In the genomic region with DNA sequence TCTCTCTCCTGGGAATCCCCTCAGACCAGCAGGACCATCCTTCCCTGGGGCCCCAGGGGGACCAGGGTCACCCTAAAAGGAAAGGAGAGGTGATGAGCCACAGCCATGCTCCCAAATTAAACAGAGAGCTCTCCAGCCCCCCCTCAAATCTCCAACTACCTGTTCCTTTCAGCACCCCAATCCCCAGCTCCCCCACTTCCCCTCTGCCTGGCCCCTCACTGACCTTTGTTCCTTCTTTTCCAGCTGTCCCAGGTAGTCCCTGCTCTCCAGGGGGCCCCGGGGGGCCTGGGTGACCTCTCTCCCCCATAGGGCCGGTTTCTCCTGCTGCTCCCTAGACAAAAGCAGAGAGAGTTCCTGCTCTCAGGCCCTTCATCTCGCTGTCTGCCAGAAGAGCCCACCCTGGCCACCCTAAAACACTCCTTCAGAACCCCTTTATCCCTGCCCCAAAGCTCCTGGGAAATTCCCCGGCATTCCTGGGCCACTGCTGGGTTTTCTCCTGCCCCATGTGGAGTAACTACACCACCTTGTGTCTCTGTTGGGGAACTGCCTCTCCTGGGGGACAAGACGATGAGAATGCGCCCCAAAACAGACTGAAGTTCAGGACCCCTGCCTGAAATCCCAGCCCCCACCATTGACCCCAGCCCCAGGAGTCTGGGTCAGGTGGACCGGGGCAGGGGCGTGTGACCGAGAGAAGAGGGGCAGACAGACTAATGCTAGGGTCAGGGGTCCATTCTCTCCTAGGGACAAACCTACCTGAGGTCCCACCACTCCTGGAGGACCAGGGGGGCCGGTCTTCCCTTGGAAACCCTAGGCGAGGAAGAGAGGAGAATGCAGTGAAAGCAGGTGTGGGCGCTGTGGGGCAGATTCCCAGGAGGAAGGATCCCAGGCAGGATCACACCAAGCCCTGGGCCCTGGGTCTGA, we compare ENCODE assay signal across 9 cellular contexts. TPM values are rescaled to one million over a fixed set of nuclear protein-coding genes. Genes with fewer than 3 reads are reported as not detected.
DNase-seq lines count a peak whose midpoint lies in the region; FAIRE-seq and TF ChIP-seq lines count a peak whose summit lies in the region.
"Had no signal": no experiment of that assay in that cellular context is flagged by ENCODE, and none has a peak within 500 bp of the region (broad histone marks: within the 10 kb centered on the region; RNA-seq: fewer than 3 reads in every experiment).

No MANE protein-coding gene starts in this region.

- peak; percentile 63 to 76 for TF ChIP-seq CTCF in Caco-2 (IDR thresholded peaks at IDR 0.05; ENCODE audit: insufficient read depth in 1 of 2, low read depth in 1 of 2, low read length in 1 of 2, severe bottlenecking in 1 of 2, unreplicated experiment in 1 of 2)
- peak; percentile 74 for TF ChIP-seq CTCF in bronchial epithelial cell (IDR thresholded peaks at IDR 0.05; ENCODE audit: insufficient read depth, low read length, severe bottlenecking)
- TF ChIP-seq CTCF in mesothelial cell of epicardium (IDR thresholded peaks at IDR 0.05; ENCODE audit: unreplicated experiment) = no peak

- H3K27me3 ChIP-seq in Caco-2 (replicated peaks; ENCODE audit: control insufficient read depth, insufficient read depth, low read length) = no peaks in the 10 kb centered on the region
- H3K27me3 ChIP-seq in bronchial epithelial cell (ENCODE audit: control insufficient read depth, insufficient read depth, low read length) = no peaks in the 10 kb centered on the region

- H3K9me3 ChIP-seq in Caco-2 = no peaks in the 10 kb centered on the region

- H3K4me1 Mint-ChIP-seq in Caco-2 (ENCODE audit: low read depth, unreplicated experiment) (no peaks in the 10 kb centered on the region), mesothelial cell of epicardium (peaks cover 11% of the 10 kb centered on the region)

- H3K4me3 Mint-ChIP-seq in Caco-2 (ENCODE audit: unreplicated experiment) = no peak overlapping the region
- H3K4me3 Mint-ChIP-seq in mesothelial cell of epicardium = no peak overlapping the region

- CTCF ChIA-PET in Caco-2 (lab: Charles Lee) = interaction anchor here (0.5 to 1.5 kb wide), 11 partner anchors 8 to 239 kb away, joined by 3 to 6 read pairs (median 3); no protein-coding TSS in a partner anchor

- in situ Hi-C loops in KBM-7 (cut with MboI; ENCODE audit: low pct_unique_long_range_greater_than_20kb, low sequenced_read_pairs) = no loop called here

- DNase-seq in Caco-2 (peak; percentile 27 to 46), KBM-7 (peak; percentile 23), bronchial epithelial cell (ENCODE audit: low read depth) (peak; percentile 29), mesothelial cell of epicardium (ENCODE audit: low spot score in 2 of 2, unreplicated experiment in 2 of 2) (no peak), NCI-H2171 (lab: John Stamatoyannopoulos, UW) (no peak), NCI-H2196 treated with DMSO at 0.1 percent for 48 hours (lab: John Stamatoyannopoulos, UW; ENCODE audit: unreplicated experiment) (no peak), NCI-H1092 treated with DMSO at 0.1 percent for 48 hours (lab: John Stamatoyannopoulos, UW) (no peak)
- DNase-seq in activated naive CD4-positive, alpha-beta T cell treated with Interleukin-2 at 50 U/mL for 16 hours = no peak
- DNase-seq: stimulated activated CD4-positive, alpha-beta T cell treated with anti-CD3 and anti-CD28 coated beads, Interleukin-4, amount 100 ng/mL, for 24 hours had no signal

- intact Hi-C loops in Caco-2 (cut with micrococcal nuclease; ENCODE audit: unreplicated experiment) = loop anchor here (1.0 kb wide), 1 partner anchor 157 kb away; no protein-coding TSS in a partner anchor

- H3K36me3 Mint-ChIP-seq in Caco-2 (ENCODE audit: insufficient read depth, unreplicated experiment) (no peaks in the 10 kb centered on the region), mesothelial cell of epicardium (no peaks in the 10 kb centered on the region)

- H3K27me3 Mint-ChIP-seq in Caco-2 (ENCODE audit: insufficient read depth, unreplicated experiment) (peaks cover 19% of the 10 kb centered on the region), mesothelial cell of epicardium (ENCODE audit: low read depth) (no peaks in the 10 kb centered on the region)

- no peaks in the 10 kb centered on the region for H3K9me3 Mint-ChIP-seq in Caco-2 (ENCODE audit: unreplicated experiment)
- no peaks in the 10 kb centered on the region for H3K9me3 Mint-ChIP-seq in mesothelial cell of epicardium

- FAIRE-seq in bronchial epithelial cell (lab: Jason Lieb, UNC) = no peak

- no peak overlapping the region for H3K4me3 ChIP-seq in Caco-2 (ENCODE audit: low read depth, low read length)
- no peak overlapping the region for H3K4me3 ChIP-seq in bronchial epithelial cell (ENCODE audit: low read depth, low read length)

- no peaks in the 10 kb centered on the region for H3K4me1 ChIP-seq in Caco-2

- BruUV-seq in Caco-2 (replicated peaks; lab: Mats Ljungman, UMichigan) = no TSS peak

- POLR2A ChIA-PET in Caco-2 (lab: Charles Lee) = no interaction called here

- H3K27ac Mint-ChIP-seq in Caco-2 (ENCODE audit: unreplicated experiment) (peak overlapping the region; percentile 30), mesothelial cell of epicardium (peak overlapping the region; percentile 34)

- H3K36me3 ChIP-seq in Caco-2 (ENCODE audit: control insufficient read depth, insufficient read depth, low read length) (no peaks in the 10 kb centered on the region), bronchial epithelial cell (ENCODE audit: control insufficient read depth, insufficient read depth, low read length) (no peaks in the 10 kb centered on the region)

RNA-seq across cellular contexts. Expression of a gene that starts 19.7 kb away (rescaled TPM):
- total RNA-seq in Caco-2 (2022) (1.3 and 1.5 TPM in 2 replicates), bronchial epithelial cell (under 0.01 TPM in 2 replicates), mesothelial cell of epicardium (12.6 to 14.4 TPM (median 14.2 TPM) in 3 replicates)

RNA-seq across cellular contexts. Expression of a gene that starts 27.9 kb away (rescaled TPM):
- total RNA-seq in Caco-2 (2022) = 29.5 and 30.4 TPM in 2 replicates
- 13.2 and 15.3 TPM in 2 replicates for total RNA-seq in bronchial epithelial cell
- 67.6 to 70.4 TPM (median 70.3 TPM) in 3 replicates for total RNA-seq in mesothelial cell of epicardium

RNA-seq across cellular contexts. Expression of a gene that starts 28.1 kb away (rescaled TPM):
- 140 and 141 TPM in 2 replicates for total RNA-seq in Caco-2 (2022)
- total RNA-seq in bronchial epithelial cell = 90.4 and 94.0 TPM in 2 replicates
- 138 to 140 TPM (median 140 TPM) in 3 replicates for total RNA-seq in mesothelial cell of epicardium

RNA-seq across cellular contexts. Expression of a gene that starts 31.9 kb away (rescaled TPM):
- total RNA-seq in Caco-2 (2022) (10.0 and 12.5 TPM in 2 replicates), bronchial epithelial cell (59.8 and 76.4 TPM in 2 replicates), mesothelial cell of epicardium (15.0 to 15.3 TPM (median 15.1 TPM) in 3 replicates)

RNA-seq across cellular contexts. Expression of a gene that starts 35.7 kb away (rescaled TPM):
- total RNA-seq in Caco-2 (2022) (31.3 and 32.0 TPM in 2 replicates), bronchial epithelial cell (43.4 and 50.7 TPM in 2 replicates), mesothelial cell of epicardium (55.8 to 59.0 TPM (median 56.0 TPM) in 3 replicates)

Comparison
In these comparisons a context has a peak if more than half of its experiments do, and no peak if none do; other contexts are left out.
1. DNase-seq: peak in Caco-2 (2 of 2), KBM-7 (single experiment) and bronchial epithelial cell (single experiment); none in mesothelial cell of epicardium (0 of 2), NCI-H2171 (single experiment), NCI-H2196 treated with DMSO at 0.1 percent for 48 hours (single experiment), activated naive CD4-positive, alpha-beta T cell treated with Interleukin-2 at 50 U/mL for 16 hours (single experiment) and NCI-H1092 treated with DMSO at 0.1 percent for 48 hours (single experiment).